Comparison of ENCODE assay signal across 27 cellular contexts in genomic region chr2:183709829-183710228, GRCh38.
"Had no signal": no experiment of that assay in that cellular context is flagged by ENCODE, and none has a peak within 500 bp of the region (broad histone marks: within the 10 kb centered on the region; RNA-seq: fewer than 3 reads in every experiment).

No MANE protein-coding gene starts in this region.

- H3K4me1 ChIP-seq: lower lobe of right lung, spleen, tibial nerve had no signal

- H3K27me3 Mint-ChIP-seq: activated CD4-positive, alpha-beta memory T cell treated with anti-CD3 and anti-CD28 coated beads, Interleukin-2, amount 10 ng/mL, durations not matched to agents 7 days and 5 days; activated CD4-positive, alpha-beta T cell treated with anti-CD3 and anti-CD28 coated beads, Interleukin-2, amount 10 ng/mL, durations not matched to agents 7 days and 5 days; activated naive CD4-positive, alpha-beta T cell treated with anti-CD3 and anti-CD28 coated beads, Interleukin-2, amount 10 ng/mL, durations not matched to agents 7 days and 5 days; activated naive CD8-positive, alpha-beta T cell treated with anti-CD3 and anti-CD28 coated beads, Interleukin-2, amount 10 ng/mL, durations not matched to agents 7 days and 5 days; activated T-cell treated with anti-CD3 and anti-CD28 coated beads, Interleukin-2, amount 50 U/mL, for 24 hours; effector memory CD8-positive, alpha-beta T cell had no signal

- H3K4me3 ChIP-seq: lower lobe of right lung, spleen, tibial nerve had no signal

- H3K36me3 Mint-ChIP-seq: activated naive CD4-positive, alpha-beta T cell treated with anti-CD3 and anti-CD28 coated beads, Interleukin-2, amount 10 ng/mL, durations not matched to agents 7 days and 5 days; activated naive CD8-positive, alpha-beta T cell treated with anti-CD3 and anti-CD28 coated beads, Interleukin-2, amount 10 ng/mL, durations not matched to agents 7 days and 5 days; natural killer cell had no signal

- FAIRE-seq: astrocyte, endothelial cell of umbilical vein had no signal

- H3K36me3 ChIP-seq: brain microvascular endothelial cell, lower lobe of right lung, spleen, tibial nerve had no signal

- H3K27ac ChIP-seq: brain microvascular endothelial cell, lower lobe of right lung, spleen, tibial nerve had no signal

- H3K9me3 ChIP-seq: lower lobe of right lung, tibial nerve had no signal

- ATAC-seq: effector memory CD8-positive, alpha-beta T cell; esophagus mucosa; left lobe of liver; natural killer cell; right cardiac atrium had no signal

- DNase-seq: activated CD4-positive, alpha-beta memory T cell treated with anti-CD3 and anti-CD28 coated beads, Interleukin-2, amount 10 ng/mL, durations not matched to agents 7 days and 5 days; activated CD4-positive, alpha-beta T cell treated with anti-CD3 and anti-CD28 coated beads for 1 hour; activated CD4-positive, alpha-beta T cell treated with anti-CD3 and anti-CD28 coated beads, Interleukin-2, amount 10 ng/mL, durations not matched to agents 7 days and 5 days; activated CD8-positive, alpha-beta memory T cell treated with anti-CD3 and anti-CD28 coated beads, Interleukin-2, amount 50 U/mL, for 48 hours; activated gamma-delta T cell; activated naive CD4-positive, alpha-beta T cell treated with anti-CD3 and anti-CD28 coated beads, Interleukin-2, amount 10 ng/mL, durations not matched to agents 7 days and 5 days; activated naive CD8-positive, alpha-beta T cell treated with anti-CD3 and anti-CD28 coated beads, Interleukin-2, amount 10 ng/mL, durations not matched to agents 7 days and 5 days; activated T-cell treated with anti-CD3 and anti-CD28 coated beads, Interleukin-2, amount 50 U/mL, for 24 hours; brain microvascular endothelial cell; caudate nucleus; cortex of kidney; effector memory CD8-positive, alpha-beta T cell; foreskin fibroblast; head of caudate nucleus; hippocampal formation; kidney glomerular epithelial cell; lower lobe of right lung; mesenchymal stem cell; natural killer cell; spleen; stimulated activated naive CD4-positive, alpha-beta T cell treated with Interleukin-2 at 50 U/mL for 16 hours had no signal

- H3K27ac Mint-ChIP-seq: activated CD4-positive, alpha-beta memory T cell treated with anti-CD3 and anti-CD28 coated beads, Interleukin-2, amount 10 ng/mL, durations not matched to agents 7 days and 5 days; activated CD4-positive, alpha-beta T cell treated with anti-CD3 and anti-CD28 coated beads, Interleukin-2, amount 10 ng/mL, durations not matched to agents 7 days and 5 days; activated naive CD4-positive, alpha-beta T cell treated with anti-CD3 and anti-CD28 coated beads, Interleukin-2, amount 10 ng/mL, durations not matched to agents 7 days and 5 days; activated naive CD8-positive, alpha-beta T cell treated with anti-CD3 and anti-CD28 coated beads, Interleukin-2, amount 10 ng/mL, durations not matched to agents 7 days and 5 days; activated T-cell treated with anti-CD3 and anti-CD28 coated beads, Interleukin-2, amount 50 U/mL, for 24 hours; effector memory CD8-positive, alpha-beta T cell; natural killer cell had no signal

- H3K4me3 Mint-ChIP-seq: activated CD4-positive, alpha-beta memory T cell treated with anti-CD3 and anti-CD28 coated beads, Interleukin-2, amount 10 ng/mL, durations not matched to agents 7 days and 5 days; activated CD4-positive, alpha-beta T cell treated with anti-CD3 and anti-CD28 coated beads, Interleukin-2, amount 10 ng/mL, durations not matched to agents 7 days and 5 days; activated naive CD4-positive, alpha-beta T cell treated with anti-CD3 and anti-CD28 coated beads, Interleukin-2, amount 10 ng/mL, durations not matched to agents 7 days and 5 days; activated naive CD8-positive, alpha-beta T cell treated with anti-CD3 and anti-CD28 coated beads, Interleukin-2, amount 10 ng/mL, durations not matched to agents 7 days and 5 days; activated T-cell treated with anti-CD3 and anti-CD28 coated beads, Interleukin-2, amount 50 U/mL, for 24 hours; effector memory CD8-positive, alpha-beta T cell; natural killer cell had no signal

- H3K4me1 Mint-ChIP-seq: activated CD4-positive, alpha-beta memory T cell treated with anti-CD3 and anti-CD28 coated beads, Interleukin-2, amount 10 ng/mL, durations not matched to agents 7 days and 5 days; activated CD4-positive, alpha-beta T cell treated with anti-CD3 and anti-CD28 coated beads, Interleukin-2, amount 10 ng/mL, durations not matched to agents 7 days and 5 days; activated naive CD4-positive, alpha-beta T cell treated with anti-CD3 and anti-CD28 coated beads, Interleukin-2, amount 10 ng/mL, durations not matched to agents 7 days and 5 days; activated naive CD8-positive, alpha-beta T cell treated with anti-CD3 and anti-CD28 coated beads, Interleukin-2, amount 10 ng/mL, durations not matched to agents 7 days and 5 days; natural killer cell had no signal

- H3K27me3 ChIP-seq: brain microvascular endothelial cell, spleen, tibial nerve had no signal
